ENCODE assay signal across 1 cellular context in the genomic region with DNA sequence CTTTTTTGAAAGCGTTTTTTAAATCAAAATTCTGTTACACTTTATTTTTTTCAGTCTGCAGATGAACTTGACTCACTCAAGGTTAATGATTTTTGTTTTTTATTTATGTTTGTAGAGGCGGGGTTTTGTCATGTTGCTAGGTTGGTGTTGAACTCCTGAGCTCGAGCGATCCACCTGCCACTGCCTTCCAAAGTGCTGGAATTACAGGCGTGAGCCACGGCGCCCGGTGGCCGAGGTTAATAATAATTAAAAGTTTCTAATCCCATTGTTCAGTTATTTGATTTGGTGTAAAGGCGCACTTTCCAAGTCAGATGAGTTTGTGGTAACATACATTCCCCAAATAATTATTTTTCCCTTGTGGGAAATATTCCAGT.
TF ChIP-seq lines count a peak whose summit lies in the region.

No MANE protein-coding gene starts in this region.

TF ChIP-seq in SK-N-SH treated with all-trans-retinoic acid at 6 μM for 48 hours, 23 proteins besides CTCF, POLR2A, EP300 and RAD21 (continued from another document):
- TF ChIP-seq, protein P1, sequence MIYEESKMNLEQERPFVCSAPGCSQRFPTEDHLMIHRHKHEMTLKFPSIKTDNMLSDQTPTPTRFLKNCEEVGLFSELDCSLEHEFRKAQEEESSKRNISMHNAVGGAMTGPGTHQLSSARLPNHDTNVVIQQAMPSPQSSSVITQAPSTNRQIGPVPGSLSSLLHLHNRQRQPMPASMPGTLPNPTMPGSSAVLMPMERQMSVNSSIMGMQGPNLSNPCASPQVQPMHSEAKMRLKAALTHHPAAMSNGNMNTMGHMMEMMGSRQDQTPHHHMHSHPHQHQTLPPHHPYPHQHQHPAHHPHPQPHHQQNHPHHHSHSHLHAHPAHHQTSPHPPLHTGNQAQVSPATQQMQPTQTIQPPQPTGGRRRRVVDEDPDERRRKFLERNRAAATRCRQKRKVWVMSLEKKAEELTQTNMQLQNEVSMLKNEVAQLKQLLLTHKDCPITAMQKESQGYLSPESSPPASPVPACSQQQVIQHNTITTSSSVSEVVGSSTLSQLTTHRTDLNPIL (CRISPR knock-in tag; IDR thresholded peaks at IDR 0.05; ENCODE audit: low read depth), result no peak
- TF ChIP-seq TOX (CRISPR knock-in tag; IDR thresholded peaks at IDR 0.05; ENCODE audit: borderline replicate concordance), result no peak
- no peak for TF ChIP-seq ISL1 (CRISPR knock-in tag; IDR thresholded peaks at IDR 0.05)
- TF ChIP-seq TSHZ2 (CRISPR knock-in tag; IDR thresholded peaks at IDR 0.05), result no peak
- TF ChIP-seq, protein P2, sequence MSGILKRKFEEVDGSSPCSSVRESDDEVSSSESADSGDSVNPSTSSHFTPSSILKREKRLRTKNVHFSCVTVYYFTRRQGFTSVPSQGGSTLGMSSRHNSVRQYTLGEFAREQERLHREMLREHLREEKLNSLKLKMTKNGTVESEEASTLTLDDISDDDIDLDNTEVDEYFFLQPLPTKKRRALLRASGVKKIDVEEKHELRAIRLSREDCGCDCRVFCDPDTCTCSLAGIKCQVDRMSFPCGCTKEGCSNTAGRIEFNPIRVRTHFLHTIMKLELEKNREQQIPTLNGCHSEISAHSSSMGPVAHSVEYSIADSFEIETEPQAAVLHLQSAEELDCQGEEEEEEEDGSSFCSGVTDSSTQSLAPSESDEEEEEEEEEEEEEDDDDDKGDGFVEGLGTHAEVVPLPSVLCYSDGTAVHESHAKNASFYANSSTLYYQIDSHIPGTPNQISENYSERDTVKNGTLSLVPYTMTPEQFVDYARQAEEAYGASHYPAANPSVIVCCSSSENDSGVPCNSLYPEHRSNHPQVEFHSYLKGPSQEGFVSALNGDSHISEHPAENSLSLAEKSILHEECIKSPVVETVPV (CRISPR knock-in tag; IDR thresholded peaks at IDR 0.05), result no peak
- no peak for TF ChIP-seq CSDC2 (CRISPR knock-in tag; IDR thresholded peaks at IDR 0.05)
- TF ChIP-seq TCF4 (CRISPR knock-in tag; IDR thresholded peaks at IDR 0.05; ENCODE audit: borderline replicate concordance), result no peak
